ENCODE assay signal across 2 cellular contexts in the genomic region with DNA sequence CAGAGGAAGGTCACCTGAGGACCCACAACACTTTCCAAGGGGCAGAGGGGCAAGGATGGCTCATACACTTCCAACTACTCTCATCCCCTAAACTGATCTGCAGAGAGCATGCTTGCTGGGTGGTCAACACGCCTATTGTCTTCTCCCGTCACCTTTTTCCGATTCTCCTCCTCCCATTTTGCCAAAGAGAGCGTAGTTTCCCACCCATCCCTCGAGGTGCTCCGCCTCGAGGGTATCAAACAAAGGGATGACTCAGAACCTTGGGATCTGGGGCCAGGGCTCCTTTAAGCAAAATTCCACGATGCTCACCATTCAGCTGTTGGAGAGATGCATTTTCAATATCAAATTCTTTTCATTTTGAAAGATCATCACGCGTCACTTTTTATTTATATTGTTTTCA.
TF ChIP-seq lines count a peak whose summit lies in the region.

No MANE protein-coding gene starts in this region.

TF ChIP-seq in GM23338, 12 proteins besides CTCF, POLR2A, EP300 and RAD21 (continues in another document):
- TF ChIP-seq EZH2 (IDR thresholded peaks at IDR 0.05; ENCODE audit: low read depth, unreplicated experiment) (no peak), ZNF114 (CRISPR knock-in tag; IDR thresholded peaks at IDR 0.05) (no peak), EZH2phosphoT487 (IDR thresholded peaks at IDR 0.05; ENCODE audit: unreplicated experiment) (no peak), NANOG (IDR thresholded peaks at IDR 0.05; ENCODE audit: borderline replicate concordance) (no peak), POLR2AphosphoS5 (IDR thresholded peaks at IDR 0.05; ENCODE audit: low read depth) (no peak), CREB1 (CRISPR knock-in tag; IDR thresholded peaks at IDR 0.05; ENCODE audit: low read depth) (no peak), ZNF331 (CRISPR knock-in tag; IDR thresholded peaks at IDR 0.05; ENCODE audit: low read depth) (no peak)
- TF ChIP-seq, protein P1, sequence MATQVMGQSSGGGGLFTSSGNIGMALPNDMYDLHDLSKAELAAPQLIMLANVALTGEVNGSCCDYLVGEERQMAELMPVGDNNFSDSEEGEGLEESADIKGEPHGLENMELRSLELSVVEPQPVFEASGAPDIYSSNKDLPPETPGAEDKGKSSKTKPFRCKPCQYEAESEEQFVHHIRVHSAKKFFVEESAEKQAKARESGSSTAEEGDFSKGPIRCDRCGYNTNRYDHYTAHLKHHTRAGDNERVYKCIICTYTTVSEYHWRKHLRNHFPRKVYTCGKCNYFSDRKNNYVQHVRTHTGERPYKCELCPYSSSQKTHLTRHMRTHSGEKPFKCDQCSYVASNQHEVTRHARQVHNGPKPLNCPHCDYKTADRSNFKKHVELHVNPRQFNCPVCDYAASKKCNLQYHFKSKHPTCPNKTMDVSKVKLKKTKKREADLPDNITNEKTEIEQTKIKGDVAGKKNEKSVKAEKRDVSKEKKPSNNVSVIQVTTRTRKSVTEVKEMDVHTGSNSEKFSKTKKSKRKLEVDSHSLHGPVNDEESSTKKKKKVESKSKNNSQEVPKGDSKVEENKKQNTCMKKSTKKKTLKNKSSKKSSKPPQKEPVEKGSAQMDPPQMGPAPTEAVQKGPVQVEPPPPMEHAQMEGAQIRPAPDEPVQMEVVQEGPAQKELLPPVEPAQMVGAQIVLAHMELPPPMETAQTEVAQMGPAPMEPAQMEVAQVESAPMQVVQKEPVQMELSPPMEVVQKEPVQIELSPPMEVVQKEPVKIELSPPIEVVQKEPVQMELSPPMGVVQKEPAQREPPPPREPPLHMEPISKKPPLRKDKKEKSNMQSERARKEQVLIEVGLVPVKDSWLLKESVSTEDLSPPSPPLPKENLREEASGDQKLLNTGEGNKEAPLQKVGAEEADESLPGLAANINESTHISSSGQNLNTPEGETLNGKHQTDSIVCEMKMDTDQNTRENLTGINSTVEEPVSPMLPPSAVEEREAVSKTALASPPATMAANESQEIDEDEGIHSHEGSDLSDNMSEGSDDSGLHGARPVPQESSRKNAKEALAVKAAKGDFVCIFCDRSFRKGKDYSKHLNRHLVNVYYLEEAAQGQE (IDR thresholded peaks at IDR 0.05; ENCODE audit: unreplicated experiment), result no peak
- TF ChIP-seq, protein P2, sequence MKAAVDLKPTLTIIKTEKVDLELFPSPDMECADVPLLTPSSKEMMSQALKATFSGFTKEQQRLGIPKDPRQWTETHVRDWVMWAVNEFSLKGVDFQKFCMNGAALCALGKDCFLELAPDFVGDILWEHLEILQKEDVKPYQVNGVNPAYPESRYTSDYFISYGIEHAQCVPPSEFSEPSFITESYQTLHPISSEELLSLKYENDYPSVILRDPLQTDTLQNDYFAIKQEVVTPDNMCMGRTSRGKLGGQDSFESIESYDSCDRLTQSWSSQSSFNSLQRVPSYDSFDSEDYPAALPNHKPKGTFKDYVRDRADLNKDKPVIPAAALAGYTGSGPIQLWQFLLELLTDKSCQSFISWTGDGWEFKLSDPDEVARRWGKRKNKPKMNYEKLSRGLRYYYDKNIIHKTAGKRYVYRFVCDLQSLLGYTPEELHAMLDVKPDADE (IDR thresholded peaks at IDR 0.05), result no peak
- TF ChIP-seq, protein P3, sequence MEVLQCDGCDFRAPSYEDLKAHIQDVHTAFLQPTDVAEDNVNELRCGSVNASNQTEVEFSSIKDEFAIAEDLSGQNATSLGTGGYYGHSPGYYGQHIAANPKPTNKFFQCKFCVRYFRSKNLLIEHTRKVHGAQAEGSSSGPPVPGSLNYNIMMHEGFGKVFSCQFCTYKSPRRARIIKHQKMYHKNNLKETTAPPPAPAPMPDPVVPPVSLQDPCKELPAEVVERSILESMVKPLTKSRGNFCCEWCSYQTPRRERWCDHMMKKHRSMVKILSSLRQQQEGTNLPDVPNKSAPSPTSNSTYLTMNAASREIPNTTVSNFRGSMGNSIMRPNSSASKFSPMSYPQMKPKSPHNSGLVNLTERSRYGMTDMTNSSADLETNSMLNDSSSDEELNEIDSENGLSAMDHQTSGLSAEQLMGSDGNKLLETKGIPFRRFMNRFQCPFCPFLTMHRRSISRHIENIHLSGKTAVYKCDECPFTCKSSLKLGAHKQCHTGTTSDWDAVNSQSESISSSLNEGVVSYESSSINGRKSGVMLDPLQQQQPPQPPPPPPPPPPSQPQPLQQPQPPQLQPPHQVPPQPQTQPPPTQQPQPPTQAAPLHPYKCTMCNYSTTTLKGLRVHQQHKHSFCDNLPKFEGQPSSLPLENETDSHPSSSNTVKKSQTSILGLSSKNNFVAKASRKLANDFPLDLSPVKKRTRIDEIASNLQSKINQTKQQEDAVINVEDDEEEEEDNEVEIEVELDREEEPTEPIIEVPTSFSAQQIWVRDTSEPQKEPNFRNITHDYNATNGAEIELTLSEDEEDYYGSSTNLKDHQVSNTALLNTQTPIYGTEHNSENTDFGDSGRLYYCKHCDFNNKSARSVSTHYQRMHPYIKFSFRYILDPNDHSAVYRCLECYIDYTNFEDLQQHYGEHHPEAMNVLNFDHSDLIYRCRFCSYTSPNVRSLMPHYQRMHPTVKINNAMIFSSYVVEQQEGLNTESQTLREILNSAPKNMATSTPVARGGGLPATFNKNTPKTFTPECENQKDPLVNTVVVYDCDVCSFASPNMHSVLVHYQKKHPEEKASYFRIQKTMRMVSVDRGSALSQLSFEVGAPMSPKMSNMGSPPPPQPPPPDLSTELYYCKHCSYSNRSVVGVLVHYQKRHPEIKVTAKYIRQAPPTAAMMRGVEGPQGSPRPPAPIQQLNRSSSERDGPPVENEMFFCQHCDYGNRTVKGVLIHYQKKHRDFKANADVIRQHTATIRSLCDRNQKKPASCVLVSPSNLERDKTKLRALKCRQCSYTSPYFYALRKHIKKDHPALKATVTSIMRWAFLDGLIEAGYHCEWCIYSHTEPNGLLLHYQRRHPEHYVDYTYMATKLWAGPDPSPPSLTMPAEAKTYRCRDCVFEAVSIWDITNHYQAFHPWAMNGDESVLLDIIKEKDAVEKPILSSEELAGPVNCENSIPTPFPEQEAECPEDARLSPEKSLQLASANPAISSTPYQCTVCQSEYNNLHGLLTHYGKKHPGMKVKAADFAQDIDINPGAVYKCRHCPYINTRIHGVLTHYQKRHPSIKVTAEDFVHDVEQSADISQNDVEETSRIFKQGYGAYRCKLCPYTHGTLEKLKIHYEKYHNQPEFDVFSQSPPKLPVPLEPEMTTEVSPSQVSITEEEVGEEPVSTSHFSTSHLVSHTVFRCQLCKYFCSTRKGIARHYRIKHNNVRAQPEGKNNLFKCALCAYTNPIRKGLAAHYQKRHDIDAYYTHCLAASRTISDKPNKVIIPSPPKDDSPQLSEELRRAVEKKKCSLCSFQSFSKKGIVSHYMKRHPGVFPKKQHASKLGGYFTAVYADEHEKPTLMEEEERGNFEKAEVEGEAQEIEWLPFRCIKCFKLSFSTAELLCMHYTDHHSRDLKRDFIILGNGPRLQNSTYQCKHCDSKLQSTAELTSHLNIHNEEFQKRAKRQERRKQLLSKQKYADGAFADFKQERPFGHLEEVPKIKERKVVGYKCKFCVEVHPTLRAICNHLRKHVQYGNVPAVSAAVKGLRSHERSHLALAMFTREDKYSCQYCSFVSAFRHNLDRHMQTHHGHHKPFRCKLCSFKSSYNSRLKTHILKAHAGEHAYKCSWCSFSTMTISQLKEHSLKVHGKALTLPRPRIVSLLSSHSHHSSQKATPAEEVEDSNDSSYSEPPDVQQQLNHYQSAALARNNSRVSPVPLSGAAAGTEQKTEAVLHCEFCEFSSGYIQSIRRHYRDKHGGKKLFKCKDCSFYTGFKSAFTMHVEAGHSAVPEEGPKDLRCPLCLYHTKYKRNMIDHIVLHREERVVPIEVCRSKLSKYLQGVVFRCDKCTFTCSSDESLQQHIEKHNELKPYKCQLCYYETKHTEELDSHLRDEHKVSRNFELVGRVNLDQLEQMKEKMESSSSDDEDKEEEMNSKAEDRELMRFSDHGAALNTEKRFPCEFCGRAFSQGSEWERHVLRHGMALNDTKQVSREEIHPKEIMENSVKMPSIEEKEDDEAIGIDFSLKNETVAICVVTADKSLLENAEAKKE (CRISPR knock-in tag; IDR thresholded peaks at IDR 0.05), result no peak

TF ChIP-seq in H1, 55 proteins besides CTCF, POLR2A, EP300 and RAD21:
- no peak for TF ChIP-seq SP2 (IDR thresholded peaks at IDR 0.05; ENCODE audit: low read length)
- TF ChIP-seq JUND (IDR thresholded peaks at IDR 0.05; ENCODE audit: low read length), result peak; percentile 83
- TF ChIP-seq, protein P4, sequence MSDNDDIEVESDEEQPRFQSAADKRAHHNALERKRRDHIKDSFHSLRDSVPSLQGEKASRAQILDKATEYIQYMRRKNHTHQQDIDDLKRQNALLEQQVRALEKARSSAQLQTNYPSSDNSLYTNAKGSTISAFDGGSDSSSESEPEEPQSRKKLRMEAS (IDR thresholded peaks at IDR 0.05), result peak; percentile 68
- TF ChIP-seq CTBP2 (IDR thresholded peaks at IDR 0.05; ENCODE audit: borderline replicate concordance, insufficient read depth, insufficient read length, low read length), result no peak
- TF ChIP-seq MAFK (IDR thresholded peaks at IDR 0.05; ENCODE audit: low read depth, low read length), result no peak
- TF ChIP-seq POU5F1 (IDR thresholded peaks at IDR 0.05; ENCODE audit: low read depth, low read length), result no peak
- TF ChIP-seq, protein P5, sequence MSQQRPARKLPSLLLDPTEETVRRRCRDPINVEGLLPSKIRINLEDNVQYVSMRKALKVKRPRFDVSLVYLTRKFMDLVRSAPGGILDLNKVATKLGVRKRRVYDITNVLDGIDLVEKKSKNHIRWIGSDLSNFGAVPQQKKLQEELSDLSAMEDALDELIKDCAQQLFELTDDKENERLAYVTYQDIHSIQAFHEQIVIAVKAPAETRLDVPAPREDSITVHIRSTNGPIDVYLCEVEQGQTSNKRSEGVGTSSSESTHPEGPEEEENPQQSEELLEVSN (IDR thresholded peaks at IDR 0.05), result peak; percentile 84
